ENCODE assay signal across 22 cellular contexts in genomic region chr5:132083065-132083678, GRCh38. TPM values are rescaled to one million over a fixed set of nuclear protein-coding genes. Genes with fewer than 3 reads are reported as not detected.
A peak's percentile ranks its signal among the peaks of the same experiment; 100 is the strongest.
DNase-seq lines count a peak whose midpoint lies in the region; ATAC-seq lines count a peak whose summit lies in the region.
"Had no signal": no experiment of that assay in that cellular context is flagged by ENCODE, and none has a peak within 500 bp of the region (broad histone marks: within the 10 kb centered on the region; RNA-seq: fewer than 3 reads in every experiment).

No MANE protein-coding gene starts in this region.

- peak in 2 of 4 experiments; percentile 28 to 32 for ATAC-seq in T-cell (replicated peaks in 1 of 4)
- peak; percentile 69 for ATAC-seq in activated naive CD8-positive, alpha-beta T cell treated with anti-CD3 and anti-CD28 coated beads, Interleukin-2, amount 10 ng/mL, durations not matched to agents 7 days and 5 days (ENCODE audit: low read depth)
- peak; percentile 95 for ATAC-seq in stimulated activated naive CD8-positive, alpha-beta T cell treated with anti-CD3 and anti-CD28 coated beads, Interleukin-15, amount 100 ng/mL, for 72 hours
- no peak for ATAC-seq in GM21423 (IDR thresholded peaks at IDR 0.05; ENCODE audit: unreplicated experiment)

- DNase-seq in stimulated activated CD4-positive, alpha-beta T cell treated with anti-CD3 and anti-CD28 coated beads, Interleukin-12 subunit alpha, Interleukin-12 subunit beta, amount 100 ng/mL, for 48 hours (ENCODE audit: low read depth in 2 of 3, low spot score in 1 of 3): peak in 2 of 3 donors; percentile 42 to 43
- no peak for DNase-seq in stimulated activated CD4-positive, alpha-beta T cell treated with anti-CD3 and anti-CD28 coated beads, Interleukin-2, amount 100 ng/mL, for 48 hours
- no peak for DNase-seq in T-cell
- DNase-seq in activated naive CD8-positive, alpha-beta T cell treated with anti-CD3 and anti-CD28 coated beads, Interleukin-2, amount 10 ng/mL, durations not matched to agents 7 days and 5 days: peak; percentile 43
- peak in 1 of 2 donors; percentile 78 for DNase-seq in stimulated activated naive CD8-positive, alpha-beta T cell treated with anti-CD3 and anti-CD28 coated beads, Interleukin-15, amount 100 ng/mL, for 72 hours
- no peak for DNase-seq in NCI-H2196 (lab: John Stamatoyannopoulos, UW; ENCODE audit: unreplicated experiment)
- no peak for DNase-seq in cerebellar nuclear complex (lab: John Stamatoyannopoulos, UW)
- DNase-seq: activated effector memory CD4-positive, alpha-beta T cell treated with Interleukin-2 at 50 U/mL for 16 hours; Calu3; foreskin melanocyte; kidney glomerular epithelial cell; mesendoderm; NCI-H1048; NCI-H2029 treated with DMSO at 0.1 percent for 48 hours; NCI-H524 treated with DMSO at 0.1 percent for 48 hours; SHP77 had no signal

- POLR2A ChIA-PET in T-cell (lab: Charles Lee): no interaction called here
- POLR2A ChIA-PET in activated naive CD8-positive, alpha-beta T cell treated with anti-CD3 and anti-CD28 coated beads, Interleukin-2, amount 10 ng/mL, durations not matched to agents 7 days and 5 days (lab: Charles Lee): interaction anchor here (0.6 kb wide), 1 partner anchor 11 kb away, joined by 3 read pairs; no protein-coding TSS in a partner anchor

- CTCF ChIA-PET in T-cell (lab: Charles Lee): no interaction called here

- peaks cover 18 to 36% (median 18%) of the 10 kb centered on the region in 3 donors for H3K4me1 Mint-ChIP-seq in T-cell
- H3K4me1 Mint-ChIP-seq in activated naive CD8-positive, alpha-beta T cell treated with anti-CD3 and anti-CD28 coated beads, Interleukin-2, amount 10 ng/mL, durations not matched to agents 7 days and 5 days: peaks cover 38% of the 10 kb centered on the region
- H3K4me1 Mint-ChIP-seq in stimulated activated naive CD8-positive, alpha-beta T cell treated with anti-CD3 and anti-CD28 coated beads, Interleukin-15, amount 100 ng/mL, for 72 hours: peaks cover 84% of the 10 kb centered on the region

- no peaks in the 10 kb centered on the region for H3K27me3 Mint-ChIP-seq in T-cell
- H3K27me3 Mint-ChIP-seq in activated naive CD8-positive, alpha-beta T cell treated with anti-CD3 and anti-CD28 coated beads, Interleukin-2, amount 10 ng/mL, durations not matched to agents 7 days and 5 days: no peaks in the 10 kb centered on the region
- H3K27me3 Mint-ChIP-seq in stimulated activated naive CD8-positive, alpha-beta T cell treated with anti-CD3 and anti-CD28 coated beads, Interleukin-15, amount 100 ng/mL, for 72 hours: no peaks in the 10 kb centered on the region
- H3K27me3 Mint-ChIP-seq: IgD-negative memory B cell had no signal

- peak overlapping the region; percentile 63 to 69 for H3K27ac Mint-ChIP-seq in T-cell
- peak overlapping the region; percentile 69 for H3K27ac Mint-ChIP-seq in activated naive CD8-positive, alpha-beta T cell treated with anti-CD3 and anti-CD28 coated beads, Interleukin-2, amount 10 ng/mL, durations not matched to agents 7 days and 5 days
- peak overlapping the region; percentile 8 to 86 for H3K27ac Mint-ChIP-seq in stimulated activated naive CD8-positive, alpha-beta T cell treated with anti-CD3 and anti-CD28 coated beads, Interleukin-15, amount 100 ng/mL, for 72 hours
- H3K27ac Mint-ChIP-seq: nephron had no signal

- no peak overlapping the region for H3K4me3 Mint-ChIP-seq in T-cell
- H3K4me3 Mint-ChIP-seq in activated naive CD8-positive, alpha-beta T cell treated with anti-CD3 and anti-CD28 coated beads, Interleukin-2, amount 10 ng/mL, durations not matched to agents 7 days and 5 days: peak overlapping the region; percentile 0
- H3K4me3 Mint-ChIP-seq in stimulated activated naive CD8-positive, alpha-beta T cell treated with anti-CD3 and anti-CD28 coated beads, Interleukin-15, amount 100 ng/mL, for 72 hours: peak overlapping the region; percentile 42 to 44
- H3K4me3 Mint-ChIP-seq: IgD-negative memory B cell, nephron had no signal

- no peaks in the 10 kb centered on the region for H3K36me3 Mint-ChIP-seq in T-cell
- no peaks in the 10 kb centered on the region for H3K36me3 Mint-ChIP-seq in activated naive CD8-positive, alpha-beta T cell treated with anti-CD3 and anti-CD28 coated beads, Interleukin-2, amount 10 ng/mL, durations not matched to agents 7 days and 5 days
- H3K36me3 Mint-ChIP-seq: IgD-negative memory B cell had no signal

- no peaks in the 10 kb centered on the region for H3K9me3 Mint-ChIP-seq in T-cell
- no peaks in the 10 kb centered on the region for H3K9me3 Mint-ChIP-seq in activated naive CD8-positive, alpha-beta T cell treated with anti-CD3 and anti-CD28 coated beads, Interleukin-2, amount 10 ng/mL, durations not matched to agents 7 days and 5 days
- H3K9me3 Mint-ChIP-seq in stimulated activated naive CD8-positive, alpha-beta T cell treated with anti-CD3 and anti-CD28 coated beads, Interleukin-15, amount 100 ng/mL, for 72 hours: no peaks in the 10 kb centered on the region
- H3K9me3 Mint-ChIP-seq: IgD-negative memory B cell, nephron had no signal

RNA-seq across cellular contexts. Expression of gene CSF2, which starts 9.6 kb away (rescaled TPM):
- under 1 TPM in 1 of 5 donors, not detected in 4; 0.89 TPM for total RNA-seq in T-cell
- total RNA-seq in activated naive CD8-positive, alpha-beta T cell treated with anti-CD3 and anti-CD28 coated beads, Interleukin-2, amount 10 ng/mL, durations not matched to agents 7 days and 5 days: 1 to 10 TPM; 1.1 to 1.4 TPM
- total RNA-seq: G401, pulmonary artery endothelial cell, temporal lobe had no signal

RNA-seq across cellular contexts. Expression of gene IL3, which starts 22.7 kb away (rescaled TPM):
- total RNA-seq in T-cell: not detected
- total RNA-seq in activated naive CD8-positive, alpha-beta T cell treated with anti-CD3 and anti-CD28 coated beads, Interleukin-2, amount 10 ng/mL, durations not matched to agents 7 days and 5 days: not detected
- total RNA-seq: Calu3, G401, pulmonary artery endothelial cell, temporal lobe had no signal

Comparison
In these comparisons a context has a peak if more than half of its experiments do, and no peak if none do; other contexts are left out.
1. DNase-seq: peak in stimulated activated CD4-positive, alpha-beta T cell treated with anti-CD3 and anti-CD28 coated beads, Interleukin-12 subunit alpha, Interleukin-12 subunit beta, amount 100 ng/mL, for 48 hours (2 of 3) and activated naive CD8-positive, alpha-beta T cell treated with anti-CD3 and anti-CD28 coated beads, Interleukin-2, amount 10 ng/mL, durations not matched to agents 7 days and 5 days (single experiment); none in stimulated activated CD4-positive, alpha-beta T cell treated with anti-CD3 and anti-CD28 coated beads, Interleukin-2, amount 100 ng/mL, for 48 hours (0 of 2), T-cell (0 of 34), NCI-H2196 (single experiment) and cerebellar nuclear complex (0 of 2).
2. H3K4me3 Mint-ChIP-seq: peak in activated naive CD8-positive, alpha-beta T cell treated with anti-CD3 and anti-CD28 coated beads, Interleukin-2, amount 10 ng/mL, durations not matched to agents 7 days and 5 days (single experiment) and stimulated activated naive CD8-positive, alpha-beta T cell treated with anti-CD3 and anti-CD28 coated beads, Interleukin-15, amount 100 ng/mL, for 72 hours (2 of 2); none in T-cell (0 of 3).
3. Peak in every context shown above with its lines, with median percentiles within 50 percentile points of each other: H3K27ac Mint-ChIP-seq.